In genomic region chr14:103607039-103607668, GRCh38 we compare ENCODE assay signal across 8 cellular contexts. TPM values are rescaled to one million over a fixed set of nuclear protein-coding genes. Genes with fewer than 3 reads are reported as not detected.
DNase-seq lines count a peak whose midpoint lies in the region; ATAC-seq and TF ChIP-seq lines count a peak whose summit lies in the region.

No MANE protein-coding gene starts in this region.

- intact Hi-C loops in left ventricle myocardium superior (cut with micrococcal nuclease): no loop called here

- H3K4me3 ChIP-seq in NB4 (ENCODE audit: low read depth, low read length): no peak overlapping the region

- peak; percentile 85 for DNase-seq in COLO668 (lab: John Stamatoyannopoulos, UW; ENCODE audit: unreplicated experiment)
- peak; percentile 97 for DNase-seq in NB4 (ENCODE audit: low read depth)
- peak; percentile 93 for DNase-seq in SW480 (ENCODE audit: low spot score)
- peak in 54 of 58 donors; percentile 21 to 88 (median 69) for DNase-seq in anterior cingulate cortex (lab: John Stamatoyannopoulos, UW)
- DNase-seq in left ventricle myocardium superior: peak; percentile 83
- peak; percentile 50 for DNase-seq in renal cortical epithelial cell (ENCODE audit: low read depth)

- ATAC-seq in GM21576 (IDR thresholded peaks at IDR 0.05; ENCODE audit: unreplicated experiment): peak; percentile 81
- ATAC-seq in left ventricle myocardium superior: peak; percentile 96
- no peak for ATAC-seq in GM18868 (IDR thresholded peaks at IDR 0.05; ENCODE audit: unreplicated experiment)

- TF ChIP-seq CTCF in NB4 (IDR thresholded peaks at IDR 0.05; ENCODE audit: low read depth, low read length): peak; percentile 20

- no peak for TF ChIP-seq POLR2A in NB4 (IDR thresholded peaks at IDR 0.05; ENCODE audit: extremely low read depth, insufficient read length)

RNA-seq across cellular contexts. Expression of gene KLC1, which starts 21.9 kb away (rescaled TPM):
- total RNA-seq in left ventricle myocardium superior (146 TPM), renal cortical epithelial cell (137 and 244 TPM in 2 replicates)

RNA-seq across cellular contexts. Expression of gene COA8, which starts 44.4 kb away (rescaled TPM):
- total RNA-seq in left ventricle myocardium superior: 56.2 TPM
- 31.1 and 32.5 TPM in 2 replicates for total RNA-seq in renal cortical epithelial cell

RNA-seq across cellular contexts. Expression of gene BAG5, which starts 44.7 kb away (rescaled TPM):
- total RNA-seq in left ventricle myocardium superior (16.4 TPM), renal cortical epithelial cell (78.4 and 79.2 TPM in 2 replicates)
